Comparison of ENCODE assay signal across 1 cellular context in the genomic region with DNA sequence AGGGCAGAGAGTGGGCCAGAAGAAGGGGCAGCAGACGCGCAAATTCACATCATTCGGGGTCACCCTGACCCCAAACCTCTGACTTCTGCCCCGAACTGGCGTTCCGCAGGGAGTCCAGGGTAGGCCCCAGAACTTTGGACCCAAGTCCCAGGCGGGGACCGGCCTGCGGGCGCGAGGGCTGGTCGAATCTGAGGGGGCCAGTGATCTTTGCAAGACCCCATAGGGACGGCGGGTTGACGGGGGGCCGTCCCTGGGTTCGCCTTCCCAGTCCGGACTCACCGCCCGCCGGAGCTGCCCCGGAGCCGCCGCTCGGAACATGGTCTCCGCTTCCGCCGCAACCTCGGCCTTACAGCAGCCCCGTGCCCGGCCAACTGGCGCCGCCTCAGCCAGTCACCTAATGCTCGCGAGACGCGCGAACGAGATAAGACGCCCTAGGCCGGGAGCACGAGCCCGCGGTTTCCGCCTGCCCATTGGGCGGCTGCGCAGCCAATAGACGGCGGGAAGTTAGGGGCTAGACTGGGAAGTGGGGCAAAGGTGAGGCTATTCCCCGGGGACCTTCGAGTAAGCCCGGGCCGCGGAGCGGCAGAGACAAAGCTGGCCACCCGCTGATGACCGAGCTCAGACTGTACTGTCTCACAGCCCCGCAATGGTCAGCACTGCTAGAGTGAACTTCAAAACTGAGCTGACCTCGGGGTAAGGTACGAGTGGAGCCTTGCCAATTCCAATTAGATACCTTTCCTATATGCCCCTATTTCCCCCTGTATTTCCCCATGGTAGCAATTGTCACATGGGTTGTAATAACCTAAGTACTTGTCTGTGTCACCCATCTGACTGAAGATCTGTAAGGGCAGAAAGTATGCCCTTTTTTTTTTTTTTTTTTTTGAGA.
TF ChIP-seq lines count a peak whose summit lies in the region.

A gene (minus strand): TSS at position 399 of the 886 bp plus-strand sequence. CDS start 81 bp downstream, at position 318.

TF ChIP-seq in GM23338, 12 proteins besides CTCF, POLR2A, EP300 and RAD21:
- peak; percentile 89 for TF ChIP-seq POLR2AphosphoS5 (IDR thresholded peaks at IDR 0.05; ENCODE audit: low read depth)
- TF ChIP-seq, protein P1, sequence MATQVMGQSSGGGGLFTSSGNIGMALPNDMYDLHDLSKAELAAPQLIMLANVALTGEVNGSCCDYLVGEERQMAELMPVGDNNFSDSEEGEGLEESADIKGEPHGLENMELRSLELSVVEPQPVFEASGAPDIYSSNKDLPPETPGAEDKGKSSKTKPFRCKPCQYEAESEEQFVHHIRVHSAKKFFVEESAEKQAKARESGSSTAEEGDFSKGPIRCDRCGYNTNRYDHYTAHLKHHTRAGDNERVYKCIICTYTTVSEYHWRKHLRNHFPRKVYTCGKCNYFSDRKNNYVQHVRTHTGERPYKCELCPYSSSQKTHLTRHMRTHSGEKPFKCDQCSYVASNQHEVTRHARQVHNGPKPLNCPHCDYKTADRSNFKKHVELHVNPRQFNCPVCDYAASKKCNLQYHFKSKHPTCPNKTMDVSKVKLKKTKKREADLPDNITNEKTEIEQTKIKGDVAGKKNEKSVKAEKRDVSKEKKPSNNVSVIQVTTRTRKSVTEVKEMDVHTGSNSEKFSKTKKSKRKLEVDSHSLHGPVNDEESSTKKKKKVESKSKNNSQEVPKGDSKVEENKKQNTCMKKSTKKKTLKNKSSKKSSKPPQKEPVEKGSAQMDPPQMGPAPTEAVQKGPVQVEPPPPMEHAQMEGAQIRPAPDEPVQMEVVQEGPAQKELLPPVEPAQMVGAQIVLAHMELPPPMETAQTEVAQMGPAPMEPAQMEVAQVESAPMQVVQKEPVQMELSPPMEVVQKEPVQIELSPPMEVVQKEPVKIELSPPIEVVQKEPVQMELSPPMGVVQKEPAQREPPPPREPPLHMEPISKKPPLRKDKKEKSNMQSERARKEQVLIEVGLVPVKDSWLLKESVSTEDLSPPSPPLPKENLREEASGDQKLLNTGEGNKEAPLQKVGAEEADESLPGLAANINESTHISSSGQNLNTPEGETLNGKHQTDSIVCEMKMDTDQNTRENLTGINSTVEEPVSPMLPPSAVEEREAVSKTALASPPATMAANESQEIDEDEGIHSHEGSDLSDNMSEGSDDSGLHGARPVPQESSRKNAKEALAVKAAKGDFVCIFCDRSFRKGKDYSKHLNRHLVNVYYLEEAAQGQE (IDR thresholded peaks at IDR 0.05; ENCODE audit: unreplicated experiment) = no peak
